In the genomic region with DNA sequence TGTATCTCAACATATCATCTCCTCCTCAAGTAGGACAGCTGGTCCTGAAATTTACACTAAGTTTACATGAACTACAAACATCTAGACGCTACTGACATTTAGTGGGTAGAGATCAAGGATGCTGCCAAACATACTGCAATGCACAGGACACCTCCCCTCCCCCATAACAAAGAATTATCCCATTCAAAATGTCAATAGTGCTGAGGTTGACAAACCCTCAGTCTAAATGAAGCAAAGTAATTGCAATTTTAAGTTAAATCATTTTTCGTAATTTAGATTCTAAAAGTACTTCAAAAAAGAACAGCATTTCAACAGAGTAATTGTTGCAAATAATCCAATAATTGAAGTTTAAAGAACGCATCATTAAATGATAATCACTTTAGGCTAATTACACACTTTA, we compare ENCODE assay signal across 8 cellular contexts. TPM values are rescaled to one million over a fixed set of nuclear protein-coding genes. Genes with fewer than 3 reads are reported as not detected.
DNase-seq lines count a peak whose midpoint lies in the region; ATAC-seq, FAIRE-seq and TF ChIP-seq lines count a peak whose summit lies in the region.

No MANE protein-coding gene starts in this region.

- H3K9ac ChIP-seq in parathyroid adenoma, result no peak overlapping the region

- WGBS in testis, 2 donors, result 32 to 51% methylated on average over 3 of the region's 3 CpGs

- peaks cover 2% of the 10 kb centered on the region for H3K79me2 ChIP-seq in parathyroid adenoma

- H3K9me3 ChIP-seq in Panc1 (ENCODE audit: control insufficient read depth, insufficient read depth, low read depth, low read length) (no peaks in the 10 kb centered on the region), parathyroid adenoma (ENCODE audit: control insufficient read depth, low read length) (no peaks in the 10 kb centered on the region), testis (no peaks in the 10 kb centered on the region)

- in situ Hi-C loops in Panc1 (cut with HindIII; ENCODE audit: low pct_unique_long_range_greater_than_20kb, low sequenced_read_pairs), result no loop called here

- TF ChIP-seq CTCF in Panc1 (IDR thresholded peaks at IDR 0.05) (no peak), epithelial cell of proximal tubule (conservative IDR thresholded peaks at IDR 0.05; ENCODE audit: low read depth, low read length) (no peak), parathyroid adenoma (IDR thresholded peaks at IDR 0.05) (no peak), testis (IDR thresholded peaks at IDR 0.05) (no peak)

- peak overlapping the region; percentile 91; the same call in 1 of the 2 replicates for H3K27ac ChIP-seq in Panc1 (ENCODE audit: low read length)
- H3K27ac ChIP-seq in parathyroid adenoma, result peak overlapping the region; percentile 83
- H3K27ac ChIP-seq in testis, result peak overlapping the region in 1 of 2 donors; percentile 91

- POLR2A ChIA-PET in Panc1 (lab: Charles Lee), result interaction anchor here (0.6 kb wide), 1 partner anchor 111 kb away, joined by 4 read pairs; no protein-coding TSS in a partner anchor

- ATAC-seq in Panc1, result no peak

- peak overlapping the region; percentile 80 for H3K4me2 ChIP-seq in parathyroid adenoma (ENCODE audit: low read length)

- peak overlapping the region; percentile 88; the same call in 1 of the 2 replicates for H3K4me3 ChIP-seq in GM08714 (ENCODE audit: low read length)
- H3K4me3 ChIP-seq in Panc1 (ENCODE audit: low read depth in 2 of 2, low read length in 2 of 2), result peak overlapping the region; percentile 66 to 90
- H3K4me3 ChIP-seq in epithelial cell of proximal tubule (ENCODE audit: low read depth, low read length), result peak overlapping the region; percentile 79
- peak overlapping the region; percentile 62 for H3K4me3 ChIP-seq in parathyroid adenoma (ENCODE audit: low read depth, low read length)
- peak overlapping the region in 1 of 2 donors; percentile 79 for H3K4me3 ChIP-seq in testis

- BruUV-seq in Panc1 (replicated peaks; lab: Mats Ljungman, UMichigan), result TSS peak; percentile 66

- H2AFZ ChIP-seq in parathyroid adenoma, result no peak overlapping the region

- DNase-seq in Panc1 (ENCODE audit: low read depth, low spot score) (no peak), epithelial cell of proximal tubule (ENCODE audit: low read depth) (no peak), NCI-H774 (lab: John Stamatoyannopoulos, UW) (no peak), GM12891 (ENCODE audit: insufficient read length, low spot score) (no peak), testis (no peak)
- DNase-seq in stimulated activated CD4-positive, alpha-beta T cell treated with anti-CD3 and anti-CD28 coated beads, Interleukin-2, amount 100 ng/mL, for 24 hours, result no peak

- intact Hi-C loops in Panc1 (cut with micrococcal nuclease; ENCODE audit: unreplicated experiment), result no loop called here
- intact Hi-C loops in testis (cut with DNase I; ENCODE audit: low total_unique reads), result no loop called here

- H3K4me1 ChIP-seq in Panc1 (ENCODE audit: control insufficient read depth, insufficient read depth, low read length) (peaks cover 4% of the 10 kb centered on the region; the same call in 1 of the 2 replicates), parathyroid adenoma (no peaks in the 10 kb centered on the region), testis (peaks cover 13% of the 10 kb centered on the region)

- no peaks in the 10 kb centered on the region for H3K27me3 ChIP-seq in Panc1 (ENCODE audit: control insufficient read depth, insufficient read depth, low read length)
- H3K27me3 ChIP-seq in parathyroid adenoma (ENCODE audit: control insufficient read depth, insufficient read depth, low read length), result no peaks in the 10 kb centered on the region
- no peaks in the 10 kb centered on the region for H3K27me3 ChIP-seq in testis

- TF ChIP-seq POLR2A in GM12891 (IDR thresholded peaks at IDR 0.05; ENCODE audit: low read depth, low read length) (no peak), testis (IDR thresholded peaks at IDR 0.05) (no peak)

- H3K36me3 ChIP-seq in Panc1 (ENCODE audit: control insufficient read depth, insufficient read depth, low read length) (peaks cover 6% of the 10 kb centered on the region; the same call in 1 of the 2 replicates), parathyroid adenoma (ENCODE audit: control insufficient read depth, insufficient read depth, low read length) (no peaks in the 10 kb centered on the region), testis (ENCODE audit: low read depth, missing control alignments) (no peaks in the 10 kb centered on the region)

- CTCF ChIA-PET in Panc1 (lab: Charles Lee), result no interaction called here

- FAIRE-seq in GM12891 (lab: Jason Lieb, UNC), result no peak

TF ChIP-seq in GM12891, 5 proteins besides CTCF, POLR2A, EP300 and RAD21:
- TF ChIP-seq POLR2AphosphoS5 (IDR thresholded peaks at IDR 0.05; ENCODE audit: low read depth, low read length) (no peak), TAF1 (IDR thresholded peaks at IDR 0.05; ENCODE audit: low read depth, low read length) (no peak), POU2F2 (IDR thresholded peaks at IDR 0.05; ENCODE audit: low read depth, low read length) (no peak), PAX5 (IDR thresholded peaks at IDR 0.05; ENCODE audit: insufficient read depth, low read length, severe bottlenecking) (no peak), SPI1 (IDR thresholded peaks at IDR 0.05; ENCODE audit: low read depth, low read length) (no peak)

RNA-seq across cellular contexts. Expression of a gene that starts 1.2 kb away (rescaled TPM):
- total RNA-seq in Panc1 (2021; ENCODE audit: unreplicated experiment) (4.4 TPM), epithelial cell of proximal tubule (6.5 and 7.8 TPM in 2 replicates), testis (10 to 100 TPM; 22.7 to 24.6 TPM)
- polyA plus RNA-seq in Panc1 (2012; ENCODE audit: insufficient read length), result 2.3 TPM
- polyA plus RNA-seq in GM12891 (2012; ENCODE audit: low read depth, missing spikeins), result 3.9 TPM
- polyA plus RNA-seq in testis (ENCODE audit: insufficient read depth, low read depth, low replicate concordance), result 27.5 TPM

RNA-seq across cellular contexts. Expression of a gene that starts 49.1 kb away (rescaled TPM):
- total RNA-seq in Panc1 (2021; ENCODE audit: unreplicated experiment), result 11.7 TPM
- 6.9 TPM for polyA plus RNA-seq in Panc1 (2012; ENCODE audit: insufficient read length)
- total RNA-seq in epithelial cell of proximal tubule, result 10.9 and 12.9 TPM in 2 replicates
- polyA plus RNA-seq in GM12891 (2012; ENCODE audit: low read depth, missing spikeins), result 13.3 TPM
- total RNA-seq in testis, result 100 to 1,000 TPM in 1 of 2 donors, 10 to 100 TPM in 1; 83.5 to 108 TPM
- 17.4 TPM for polyA plus RNA-seq in testis (ENCODE audit: insufficient read depth, low read depth, low replicate concordance)
